26 cellular contexts compared by ENCODE assay signal in the genomic region with DNA sequence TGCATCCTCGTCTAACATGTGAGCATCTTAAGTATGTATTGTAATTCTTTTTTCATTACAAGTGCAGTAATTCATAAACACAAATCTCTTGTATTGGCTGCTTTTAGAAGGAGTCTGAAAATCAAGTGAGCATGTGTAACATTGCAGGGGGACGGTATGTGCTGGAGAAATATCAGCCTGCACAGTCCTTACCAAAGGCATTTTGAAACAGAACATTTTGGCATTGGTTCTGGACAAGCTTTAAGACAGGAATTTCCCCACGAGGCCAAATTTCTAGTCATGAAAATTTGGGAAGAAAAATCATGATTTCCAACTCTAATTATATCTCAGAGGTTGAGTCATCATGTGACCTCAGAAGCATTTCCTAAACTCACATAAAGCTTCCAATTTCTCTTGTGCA. TPM values are rescaled to one million over a fixed set of nuclear protein-coding genes. Genes with fewer than 3 reads are reported as not detected.
DNase-seq lines count a peak whose midpoint lies in the region; ATAC-seq and TF ChIP-seq lines count a peak whose summit lies in the region.
"Had no signal": no experiment of that assay in that cellular context is flagged by ENCODE, and none has a peak within 500 bp of the region (broad histone marks: within the 10 kb centered on the region; RNA-seq: fewer than 3 reads in every experiment).

No MANE protein-coding gene starts in this region.

- ATAC-seq in omental fat pad (ENCODE audit: low FRiP score): peak; percentile 79
- ATAC-seq in HG03442 (IDR thresholded peaks at IDR 0.05; ENCODE audit: unreplicated experiment): no peak
- ATAC-seq: WTC11 had no signal

- no peak for TF ChIP-seq CTCF in AG09309 (IDR thresholded peaks at IDR 0.05; ENCODE audit: control insufficient read depth, insufficient read depth, low read depth, low read length, missing control alignments)
- TF ChIP-seq CTCF in omental fat pad (IDR thresholded peaks at IDR 0.05): no peak
- TF ChIP-seq CTCF in endothelial cell (IDR thresholded peaks at IDR 0.05; ENCODE audit: unreplicated experiment): no peak

- no peak overlapping the region for H3K27ac ChIP-seq in caudate nucleus (ENCODE audit: low read depth, low read length)
- H3K27ac ChIP-seq: brain microvascular endothelial cell, heart left ventricle, SJSA1, spleen had no signal

- no peak overlapping the region for H3K4me3 ChIP-seq in AG09309 (ENCODE audit: control insufficient read depth, low read depth, low read length)
- H3K4me3 ChIP-seq: heart left ventricle, SJSA1, spleen had no signal

- no peak overlapping the region for H3K4me3 Mint-ChIP-seq in endothelial cell (ENCODE audit: unreplicated experiment)
- H3K4me3 Mint-ChIP-seq: B cell; nephron; T-helper 2 cell treated with Interferon-gamma antibody and Interleukin-4, amounts not matched to agents 5 μg/mL and 100 μg/mL, for 36 hours; WTC11 had no signal

- no peaks in the 10 kb centered on the region for H3K4me1 Mint-ChIP-seq in endothelial cell (ENCODE audit: unreplicated experiment)
- H3K4me1 Mint-ChIP-seq: WTC11 had no signal

- H3K27ac Mint-ChIP-seq in endothelial cell (ENCODE audit: unreplicated experiment): no peak overlapping the region
- H3K27ac Mint-ChIP-seq: activated naive CD4-positive, alpha-beta T cell treated with anti-CD3 and anti-CD28 coated beads, Interleukin-2, amount 50 U/mL, for 72 hours; B cell; nephron; progenitor cell of endocrine pancreas; T-helper 2 cell treated with Interferon-gamma antibody and Interleukin-4, amounts not matched to agents 5 μg/mL and 100 μg/mL, for 36 hours; WTC11 had no signal

- peaks cover 4% of the 10 kb centered on the region for H3K27me3 Mint-ChIP-seq in endothelial cell (ENCODE audit: unreplicated experiment)

- no peaks in the 10 kb centered on the region for H3K9me3 Mint-ChIP-seq in endothelial cell (ENCODE audit: unreplicated experiment)
- H3K9me3 Mint-ChIP-seq: nephron; T-helper 2 cell treated with Interferon-gamma antibody and Interleukin-4, amounts not matched to agents 5 μg/mL and 100 μg/mL, for 36 hours; WTC11 had no signal

- DNase-seq in AG09309 (ENCODE audit: low read depth) (peak; percentile 70), HCEC 1CT (peak; percentile 71), fibroblast of gingiva (ENCODE audit: low read depth) (peak; percentile 98), omental fat pad (ENCODE audit: low spot score) (no peak), caudate nucleus (lab: John Stamatoyannopoulos, UW) (no peak), endothelial cell (ENCODE audit: low spot score) (no peak), NAMALWA (ENCODE audit: low spot score) (no peak)
- DNase-seq: brain microvascular endothelial cell, Calu3, dermis blood vessel endothelial cell, heart left ventricle, Kasumi-1, mesendoderm, NCI-H1436, NCI-H2171 treated with DMSO at 0.1 percent for 48 hours, NCI-H748 treated with DMSO at 0.1 percent for 48 hours, spleen, trophoblast cell had no signal

- no peaks in the 10 kb centered on the region for H3K36me3 Mint-ChIP-seq in endothelial cell (ENCODE audit: low read depth, unreplicated experiment)
- H3K36me3 Mint-ChIP-seq: activated naive CD4-positive, alpha-beta T cell treated with anti-CD3 and anti-CD28 coated beads, Interleukin-2, amount 50 U/mL, for 72 hours; WTC11 had no signal

RNA-seq across cellular contexts. Expression of gene NRP2, which starts 24.7 kb away (rescaled TPM):
- total RNA-seq in omental fat pad (100 to 1,000 TPM in 1 of 4 donors, 10 to 100 TPM in 3; 41.1 to 119 (median 52.4) TPM), endothelial cell (ENCODE audit: unreplicated experiment) (258 TPM)

Comparison
In these comparisons a context has a peak if more than half of its experiments do, and no peak if none do; other contexts are left out.
1. DNase-seq: peak in AG09309 (single experiment), HCEC 1CT (single experiment) and fibroblast of gingiva (single experiment); none in omental fat pad (single experiment), caudate nucleus (0 of 61), endothelial cell (single experiment) and NAMALWA (single experiment).